ENCODE assay signal across 13 cellular contexts in genomic region chr12:12534975-12535374, GRCh38. TPM values are rescaled to one million over a fixed set of nuclear protein-coding genes. Genes with fewer than 3 reads are reported as not detected.
DNase-seq lines count a peak whose midpoint lies in the region; ATAC-seq, FAIRE-seq and TF ChIP-seq lines count a peak whose summit lies in the region.
"Had no signal": no experiment of that assay in that cellular context is flagged by ENCODE, and none has a peak within 500 bp of the region (broad histone marks: within the 10 kb centered on the region; RNA-seq: fewer than 3 reads in every experiment).

No MANE protein-coding gene starts in this region.

- FAIRE-seq in pancreas (lab: Jason Lieb, UNC) = no peak

- no peaks in the 10 kb centered on the region for H3K36me3 ChIP-seq in pancreas
- H3K36me3 ChIP-seq: SJSA1 had no signal

- H3K4me3 ChIP-seq in pancreas = no peak overlapping the region
- H3K4me3 ChIP-seq: SJSA1 had no signal

- CTCF ChIA-PET in activated CD8-positive, alpha-beta T cell treated with anti-CD3 and anti-CD28 coated beads for 36 hours (lab: Charles Lee) = interaction anchor here (1.0 to 1.6 kb wide), 2 partner anchors 13 to 15 kb away, joined by 3 to 7 read pairs; no protein-coding TSS in a partner anchor
- CTCF ChIA-PET in activated CD8-positive, alpha-beta T cell treated with anti-CD3 and anti-CD28 coated beads, Interleukin-2, amount 10 ng/mL, durations not matched to agents 7 days and 5 days (lab: Charles Lee) = interaction anchor here (1.1 kb wide), 1 partner anchor 121 kb away, joined by 3 read pairs; no protein-coding TSS in a partner anchor

- no peaks in the 10 kb centered on the region for H3K27me3 ChIP-seq in pancreas
- H3K27me3 ChIP-seq: SJSA1 had no signal

- 27 to 32% methylated on average over 4 of the region's 4 CpGs for WGBS in pancreas, 2 donors

- TF ChIP-seq CTCF in activated CD8-positive, alpha-beta T cell treated with anti-CD3 and anti-CD28 coated beads for 36 hours (IDR thresholded peaks at IDR 0.05) = no peak
- no peak for TF ChIP-seq CTCF in pancreas (IDR thresholded peaks at IDR 0.05)

- intact Hi-C loops in activated CD8-positive, alpha-beta T cell treated with anti-CD3 and anti-CD28 coated beads for 36 hours (cut with micrococcal nuclease) = no loop called here
- intact Hi-C loops in pancreas (cut with DNase I) = no loop called here

- no peaks in the 10 kb centered on the region for H3K9me3 ChIP-seq in pancreas
- H3K9me3 ChIP-seq: SJSA1 had no signal

- no peaks in the 10 kb centered on the region for H3K27me3 Mint-ChIP-seq in activated CD8-positive, alpha-beta T cell treated with anti-CD3 and anti-CD28 coated beads for 36 hours
- H3K27me3 Mint-ChIP-seq in activated CD8-positive, alpha-beta T cell treated with anti-CD3 and anti-CD28 coated beads, Interleukin-2, amount 10 ng/mL, durations not matched to agents 7 days and 5 days (ENCODE audit: low read depth) = no peaks in the 10 kb centered on the region
- H3K27me3 Mint-ChIP-seq in activated naive CD8-positive, alpha-beta T cell treated with anti-CD3 and anti-CD28 coated beads, Interleukin-2, amount 50 U/mL, for 24 hours = no peaks in the 10 kb centered on the region

- no peak for ATAC-seq in activated CD8-positive, alpha-beta T cell treated with anti-CD3 and anti-CD28 coated beads for 36 hours
- no peak for ATAC-seq in activated CD8-positive, alpha-beta T cell treated with anti-CD3 and anti-CD28 coated beads, Interleukin-2, amount 10 ng/mL, durations not matched to agents 7 days and 5 days
- no peak for ATAC-seq in activated naive CD8-positive, alpha-beta T cell treated with anti-CD3 and anti-CD28 coated beads, Interleukin-2, amount 50 U/mL, for 24 hours
- ATAC-seq in pancreas (peak; percentile 46 to 77 (median 72)), HG02623 (IDR thresholded peaks at IDR 0.05; ENCODE audit: unreplicated experiment) (no peak)

- peaks cover 4% of the 10 kb centered on the region for H3K36me3 Mint-ChIP-seq in activated CD8-positive, alpha-beta T cell treated with anti-CD3 and anti-CD28 coated beads for 36 hours (ENCODE audit: low read depth)
- no peaks in the 10 kb centered on the region for H3K36me3 Mint-ChIP-seq in activated CD8-positive, alpha-beta T cell treated with anti-CD3 and anti-CD28 coated beads, Interleukin-2, amount 10 ng/mL, durations not matched to agents 7 days and 5 days (ENCODE audit: low read depth)
- H3K36me3 Mint-ChIP-seq in activated naive CD8-positive, alpha-beta T cell treated with anti-CD3 and anti-CD28 coated beads, Interleukin-2, amount 50 U/mL, for 24 hours (ENCODE audit: low read depth) = peaks cover 6% of the 10 kb centered on the region

- H3K4me1 Mint-ChIP-seq in activated CD8-positive, alpha-beta T cell treated with anti-CD3 and anti-CD28 coated beads for 36 hours (ENCODE audit: low read depth) = peaks cover 40% of the 10 kb centered on the region
- H3K4me1 Mint-ChIP-seq in activated CD8-positive, alpha-beta T cell treated with anti-CD3 and anti-CD28 coated beads, Interleukin-2, amount 10 ng/mL, durations not matched to agents 7 days and 5 days (ENCODE audit: low read depth) = peaks cover 5% of the 10 kb centered on the region
- H3K4me1 Mint-ChIP-seq in activated naive CD8-positive, alpha-beta T cell treated with anti-CD3 and anti-CD28 coated beads, Interleukin-2, amount 50 U/mL, for 24 hours = peaks cover 32% of the 10 kb centered on the region

- H3K4me3 Mint-ChIP-seq in activated CD8-positive, alpha-beta T cell treated with anti-CD3 and anti-CD28 coated beads for 36 hours = no peak overlapping the region
- H3K4me3 Mint-ChIP-seq in activated CD8-positive, alpha-beta T cell treated with anti-CD3 and anti-CD28 coated beads, Interleukin-2, amount 10 ng/mL, durations not matched to agents 7 days and 5 days = no peak overlapping the region
- H3K4me3 Mint-ChIP-seq in activated naive CD8-positive, alpha-beta T cell treated with anti-CD3 and anti-CD28 coated beads, Interleukin-2, amount 50 U/mL, for 24 hours = no peak overlapping the region

- peak overlapping the region in 1 of 4 donors; percentile 87 for H3K27ac ChIP-seq in pancreas
- H3K27ac ChIP-seq: SJSA1 had no signal

- POLR2A ChIA-PET in activated CD8-positive, alpha-beta T cell treated with anti-CD3 and anti-CD28 coated beads for 36 hours (lab: Charles Lee) = interaction anchor here (0.8 to 1.5 kb wide), 4 partner anchors 9 to 59 kb away, joined by 3 to 5 read pairs (median 4); no protein-coding TSS in a partner anchor
- POLR2A ChIA-PET in activated CD8-positive, alpha-beta T cell treated with anti-CD3 and anti-CD28 coated beads, Interleukin-2, amount 10 ng/mL, durations not matched to agents 7 days and 5 days (lab: Charles Lee) = interaction anchor here (0.6 kb wide), 1 partner anchor 29 kb away, joined by 3 read pairs; no protein-coding TSS in a partner anchor

- H3K27ac Mint-ChIP-seq in activated CD8-positive, alpha-beta T cell treated with anti-CD3 and anti-CD28 coated beads for 36 hours = peak overlapping the region; percentile 80
- no peak overlapping the region for H3K27ac Mint-ChIP-seq in activated CD8-positive, alpha-beta T cell treated with anti-CD3 and anti-CD28 coated beads, Interleukin-2, amount 10 ng/mL, durations not matched to agents 7 days and 5 days
- peak overlapping the region; percentile 82 for H3K27ac Mint-ChIP-seq in activated naive CD8-positive, alpha-beta T cell treated with anti-CD3 and anti-CD28 coated beads, Interleukin-2, amount 50 U/mL, for 24 hours

- H3K4me1 ChIP-seq in pancreas = peaks cover 38 to 49% (median 39%) of the 10 kb centered on the region in 3 donors

- DNase-seq in activated CD8-positive, alpha-beta T cell treated with anti-CD3 and anti-CD28 coated beads for 36 hours = no peak
- no peak for DNase-seq in activated CD8-positive, alpha-beta T cell treated with anti-CD3 and anti-CD28 coated beads, Interleukin-2, amount 10 ng/mL, durations not matched to agents 7 days and 5 days
- DNase-seq in DMS53 treated with DMSO at 0.1 percent for 48 hours (lab: John Stamatoyannopoulos, UW; ENCODE audit: unreplicated experiment) (peak; percentile 29), pancreas (peak in 5 of 6 donors; percentile 38 to 63 (median 61)), HuH-7 (ENCODE audit: low spot score) (no peak), NCI-H526 (lab: John Stamatoyannopoulos, UW) (no peak)
- DNase-seq in activated naive CD8-positive, alpha-beta T cell treated with anti-CD3 and anti-CD28 coated beads, Interleukin-2, amount 50 U/mL, for 24 hours = no peak
- DNase-seq: amniotic stem cell; NCI-H1694; nucleus accumbens; stimulated activated CD4-positive, alpha-beta T cell treated with anti-CD3 and anti-CD28 coated beads, Interleukin-2, amount 100 ng/mL, for 24 hours had no signal

- no peaks in the 10 kb centered on the region for H3K9me3 Mint-ChIP-seq in activated CD8-positive, alpha-beta T cell treated with anti-CD3 and anti-CD28 coated beads for 36 hours
- no peaks in the 10 kb centered on the region for H3K9me3 Mint-ChIP-seq in activated CD8-positive, alpha-beta T cell treated with anti-CD3 and anti-CD28 coated beads, Interleukin-2, amount 10 ng/mL, durations not matched to agents 7 days and 5 days (ENCODE audit: insufficient read depth)
- no peaks in the 10 kb centered on the region for H3K9me3 Mint-ChIP-seq in activated naive CD8-positive, alpha-beta T cell treated with anti-CD3 and anti-CD28 coated beads, Interleukin-2, amount 50 U/mL, for 24 hours

RNA-seq across cellular contexts. Expression of gene DUSP16, which starts 27.7 kb away (rescaled TPM):
- 10 to 100 TPM; 28.2 to 30.2 TPM for total RNA-seq in activated CD8-positive, alpha-beta T cell treated with anti-CD3 and anti-CD28 coated beads for 36 hours
- 10 to 100 TPM; 17.4 to 19.0 TPM for total RNA-seq in activated CD8-positive, alpha-beta T cell treated with anti-CD3 and anti-CD28 coated beads, Interleukin-2, amount 10 ng/mL, durations not matched to agents 7 days and 5 days
- total RNA-seq in pancreas = 10 to 100 TPM; 18.1 to 38.7 (median 27.8) TPM
- polyA plus RNA-seq in pancreas = 10 to 100 TPM in 1 of 2 donors, 1 to 10 TPM in 1; 5.8 to 10.1 TPM

Comparison
In these comparisons a context has a peak if more than half of its experiments do, and no peak if none do; other contexts are left out.
1. ATAC-seq: peak in pancreas (4 of 4); none in activated CD8-positive, alpha-beta T cell treated with anti-CD3 and anti-CD28 coated beads for 36 hours (single experiment), activated CD8-positive, alpha-beta T cell treated with anti-CD3 and anti-CD28 coated beads, Interleukin-2, amount 10 ng/mL, durations not matched to agents 7 days and 5 days (single experiment), activated naive CD8-positive, alpha-beta T cell treated with anti-CD3 and anti-CD28 coated beads, Interleukin-2, amount 50 U/mL, for 24 hours (single experiment) and HG02623 (single experiment).
2. DNase-seq: peak in DMS53 treated with DMSO at 0.1 percent for 48 hours (single experiment) and pancreas (5 of 6); none in activated CD8-positive, alpha-beta T cell treated with anti-CD3 and anti-CD28 coated beads for 36 hours (single experiment), activated CD8-positive, alpha-beta T cell treated with anti-CD3 and anti-CD28 coated beads, Interleukin-2, amount 10 ng/mL, durations not matched to agents 7 days and 5 days (single experiment), activated naive CD8-positive, alpha-beta T cell treated with anti-CD3 and anti-CD28 coated beads, Interleukin-2, amount 50 U/mL, for 24 hours (single experiment), HuH-7 (single experiment) and NCI-H526 (0 of 2).